ENCODE assay signal across 1 cellular context in genomic region chr17:43945074-43945824, GRCh38.
TF ChIP-seq lines count a peak whose summit lies in the region.

No MANE protein-coding gene starts in this region.

TF ChIP-seq in IMR-90, 13 proteins besides CTCF, POLR2A, EP300 and RAD21:
- peak; percentile 24; the same call in 1 of the 2 replicates for TF ChIP-seq FOS (IDR thresholded peaks at IDR 0.05; ENCODE audit: low read depth, low read length)
- TF ChIP-seq CEBPB (IDR thresholded peaks at IDR 0.05; ENCODE audit: low read depth, low read length) = no peak
